Comparison of ENCODE assay signal across 22 cellular contexts in the genomic region with DNA sequence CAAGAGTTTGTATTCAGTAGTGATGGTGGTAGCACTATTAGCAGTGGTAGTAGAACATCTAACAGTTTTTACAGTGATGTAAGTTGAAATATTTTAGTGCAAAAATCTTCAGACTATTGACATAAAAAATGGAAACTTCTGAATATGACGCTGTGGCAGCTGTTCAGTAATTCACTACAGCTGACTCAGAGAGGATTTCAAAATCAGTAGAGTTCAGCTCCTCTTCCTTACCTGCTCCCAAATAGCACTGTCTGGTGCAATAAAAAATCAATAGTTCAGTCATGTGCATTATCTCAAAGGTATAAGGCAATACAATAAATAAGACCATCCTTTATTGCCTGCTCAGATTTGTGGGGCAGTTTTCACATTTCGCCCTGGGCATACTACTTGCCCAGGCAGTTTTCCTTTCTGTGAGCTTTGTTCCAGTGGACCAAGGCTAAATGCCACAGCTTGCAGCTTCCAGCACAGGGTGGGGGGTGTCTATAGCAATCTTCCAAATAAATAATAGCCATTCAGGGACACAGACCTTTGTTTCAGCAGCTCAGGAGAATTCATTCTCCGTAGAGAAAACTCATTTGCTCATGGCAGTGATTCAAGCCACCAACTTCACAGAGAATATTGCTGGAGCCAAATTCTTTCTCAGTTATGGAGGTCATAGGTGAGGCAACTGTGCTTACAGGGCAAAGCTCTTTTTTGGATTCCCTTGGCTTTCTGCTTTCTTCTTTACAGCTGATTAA. TPM values are rescaled to one million over a fixed set of nuclear protein-coding genes. Genes with fewer than 3 reads are reported as not detected.
DNase-seq lines count a peak whose midpoint lies in the region; ATAC-seq, FAIRE-seq and TF ChIP-seq lines count a peak whose summit lies in the region.
"Had no signal": no experiment of that assay in that cellular context is flagged by ENCODE, and none has a peak within 500 bp of the region (broad histone marks: within the 10 kb centered on the region; RNA-seq: fewer than 3 reads in every experiment).

No MANE protein-coding gene starts in this region.

- H3K27me3 Mint-ChIP-seq in activated T-cell treated with anti-CD3 and anti-CD28 coated beads, Interleukin-2, amount 50 U/mL, for 24 hours = peaks cover 4% of the 10 kb centered on the region
- H3K27me3 Mint-ChIP-seq: progenitor cell of endocrine pancreas had no signal

- H3K9me3 ChIP-seq in A549 (peaks cover 5% of the 10 kb centered on the region; the same call in 1 of the 3 replicates), right lobe of liver (no peaks in the 10 kb centered on the region), small intestine (ENCODE audit: control insufficient read depth, low read depth) (no peaks in the 10 kb centered on the region)
- H3K9me3 ChIP-seq: uterus had no signal

- 10% methylated on average over 3 of the region's 3 CpGs for WGBS in A549 (ENCODE audit: missing lambda C conversion rate)
- 45% methylated on average over 3 of the region's 3 CpGs for WGBS in right lobe of liver (ENCODE audit: insufficient coverage, low coverage, low lambda C conversion rate, missing lambda C conversion rate)
- WGBS in small intestine, 3 donors = 44 to 76% (median 54%) methylated on average over 3 of the region's 3 CpGs

- H3K4me2 ChIP-seq in A549 = peak overlapping the region; percentile 5; the same call in 1 of the 3 replicates

- H3K4me3 ChIP-seq in A549 (no peak overlapping the region), choroid plexus epithelial cell (ENCODE audit: low read depth, low read length) (no peak overlapping the region), right lobe of liver (no peak overlapping the region), small intestine (ENCODE audit: low read depth in 1 of 2, low read length in 2 of 2) (no peak overlapping the region)
- H3K4me3 ChIP-seq: uterus had no signal

- TF ChIP-seq RAD21 in A549 (conservative IDR thresholded peaks at IDR 0.05 in 1 of 2, IDR thresholded peaks at IDR 0.05 in 1 of 2) = no peak

- no peak for TF ChIP-seq EP300 in A549 (IDR thresholded peaks at IDR 0.05)

- no peak for TF ChIP-seq POLR2A in A549 (IDR thresholded peaks at IDR 0.05; ENCODE audit: low read length)
- TF ChIP-seq POLR2A in right lobe of liver (IDR thresholded peaks at IDR 0.05) = no peak

- FAIRE-seq in A549 (lab: Jason Lieb, UNC) = no peak
- no peak for FAIRE-seq in small intestine (lab: Jason Lieb, UNC)
- FAIRE-seq: D721Med, GM18507 had no signal

- DNase-seq in A549 (ENCODE audit: low read depth in 1 of 2, low spot score in 1 of 2) = no peak
- peak; percentile 42 for DNase-seq in M059J (ENCODE audit: low read depth)
- peak; percentile 51 for DNase-seq in choroid plexus epithelial cell (ENCODE audit: low read depth)
- DNase-seq in right lobe of liver = no peak
- DNase-seq in stimulated activated CD4-positive, alpha-beta T cell treated with anti-CD3 and anti-CD28 coated beads, Interleukin-2, amount 100 ng/mL, for 48 hours = no peak
- no peak for DNase-seq in small intestine
- no peak for DNase-seq in activated T-cell treated with anti-CD3 and anti-CD28 coated beads, Interleukin-2, amount 50 U/mL, for 24 hours
- DNase-seq: activated CD4-positive, alpha-beta T cell treated with anti-CD3 and anti-CD28 coated beads, Interleukin-2, amount 50 U/mL, for 1 hour; activated naive CD8-positive, alpha-beta T cell treated with anti-CD3 and anti-CD28 coated beads, Interleukin-2, amount 50 U/mL, for 24 hours; central memory CD4-positive, alpha-beta T cell; erythroblast; left colon; NCI-H1694; uterus had no signal

- no peaks in the 10 kb centered on the region for H3K36me3 Mint-ChIP-seq in activated T-cell treated with anti-CD3 and anti-CD28 coated beads, Interleukin-2, amount 50 U/mL, for 24 hours (ENCODE audit: low read depth)
- H3K36me3 Mint-ChIP-seq: natural killer cell treated with Interleukin-12 subunit alpha and Interleukin-12 subunit beta and Interleukin-15 and Interleukin-18, amount 100 ng/mL, for 72 hours had no signal

- H3K27me3 ChIP-seq in right lobe of liver (no peaks in the 10 kb centered on the region), small intestine (ENCODE audit: control insufficient read depth in 2 of 2, insufficient read depth in 2 of 2, low read length in 2 of 2) (no peaks in the 10 kb centered on the region)
- H3K27me3 ChIP-seq: uterus had no signal

- no peaks in the 10 kb centered on the region for H3K4me1 ChIP-seq in A549
- H3K4me1 ChIP-seq in right lobe of liver = peaks cover 0 to 12% (median 2%) of the 10 kb centered on the region in 4 donors
- no peaks in the 10 kb centered on the region for H3K4me1 ChIP-seq in small intestine (ENCODE audit: control insufficient read depth in 2 of 2, insufficient read depth in 1 of 2, low read depth in 1 of 2, low read length in 1 of 2)
- H3K4me1 ChIP-seq: uterus had no signal

- H3K4me1 Mint-ChIP-seq in activated T-cell treated with anti-CD3 and anti-CD28 coated beads, Interleukin-2, amount 50 U/mL, for 24 hours (ENCODE audit: low read depth) = no peaks in the 10 kb centered on the region
- H3K4me1 Mint-ChIP-seq: activated naive CD8-positive, alpha-beta T cell treated with anti-CD3 and anti-CD28 coated beads, Interleukin-2, amount 50 U/mL, for 24 hours had no signal

- no peak overlapping the region for H3K27ac Mint-ChIP-seq in activated T-cell treated with anti-CD3 and anti-CD28 coated beads, Interleukin-2, amount 50 U/mL, for 24 hours
- H3K27ac Mint-ChIP-seq: activated naive CD8-positive, alpha-beta T cell treated with anti-CD3 and anti-CD28 coated beads, Interleukin-2, amount 50 U/mL, for 24 hours; natural killer cell treated with Interleukin-12 subunit alpha and Interleukin-12 subunit beta and Interleukin-15 and Interleukin-18, amount 100 ng/mL, for 72 hours; progenitor cell of endocrine pancreas; T-helper 1 cell treated with Interleukin-12 subunit alpha and Interleukin-12 subunit beta and Interleukin-4 antibody, amounts not matched to agents 30 μg/mL and 1 μg/mL, for 36 hours had no signal

- intact Hi-C loops in right lobe of liver (cut with DNase I) = no loop called here

- POLR2A ChIA-PET in A549 (lab: Yijun Ruan, JAX) = interaction anchor here (0.9 kb wide), 1 partner anchor 34 kb away, joined by 3 read pairs; a partner anchor contains a TSS

- no peak overlapping the region for H3K4me3 Mint-ChIP-seq in activated T-cell treated with anti-CD3 and anti-CD28 coated beads, Interleukin-2, amount 50 U/mL, for 24 hours
- H3K4me3 Mint-ChIP-seq: activated naive CD8-positive, alpha-beta T cell treated with anti-CD3 and anti-CD28 coated beads, Interleukin-2, amount 50 U/mL, for 24 hours; natural killer cell treated with Interleukin-12 subunit alpha and Interleukin-12 subunit beta and Interleukin-15 and Interleukin-18, amount 100 ng/mL, for 72 hours; T-helper 1 cell treated with Interleukin-12 subunit alpha and Interleukin-12 subunit beta and Interleukin-4 antibody, amounts not matched to agents 30 μg/mL and 1 μg/mL, for 36 hours had no signal

- H3K27ac ChIP-seq in A549 = no peak overlapping the region
- H3K27ac ChIP-seq in right lobe of liver = peak overlapping the region in 1 of 3 donors; percentile 18
- no peak overlapping the region for H3K27ac ChIP-seq in small intestine (ENCODE audit: low read depth in 1 of 2, low read length in 1 of 2)
- H3K27ac ChIP-seq: C4-2B, uterus, VCaP had no signal

- no peaks in the 10 kb centered on the region for H3K36me3 ChIP-seq in right lobe of liver
- H3K36me3 ChIP-seq in small intestine (ENCODE audit: control insufficient read depth in 2 of 2, insufficient read depth in 2 of 2, low read length in 2 of 2) = no peaks in the 10 kb centered on the region
- H3K36me3 ChIP-seq: uterus had no signal

- H3K9me3 Mint-ChIP-seq in activated T-cell treated with anti-CD3 and anti-CD28 coated beads, Interleukin-2, amount 50 U/mL, for 24 hours = no peaks in the 10 kb centered on the region
- H3K9me3 Mint-ChIP-seq: activated naive CD8-positive, alpha-beta T cell treated with anti-CD3 and anti-CD28 coated beads, Interleukin-2, amount 50 U/mL, for 24 hours; natural killer cell treated with Interleukin-12 subunit alpha and Interleukin-12 subunit beta and Interleukin-15 and Interleukin-18, amount 100 ng/mL, for 72 hours; T-helper 1 cell treated with Interleukin-12 subunit alpha and Interleukin-12 subunit beta and Interleukin-4 antibody, amounts not matched to agents 30 μg/mL and 1 μg/mL, for 36 hours had no signal

- CTCF ChIA-PET in A549 (lab: Yijun Ruan, JAX) = interaction anchor here (1.8 to 2.7 kb wide), 4 partner anchors 9 to 34 kb away, joined by 5 to 16 read pairs (median 6); a partner anchor contains a TSS

- TF ChIP-seq CTCF in A549 (IDR thresholded peaks at IDR 0.05) (no peak), choroid plexus epithelial cell (conservative IDR thresholded peaks at IDR 0.05; ENCODE audit: low read depth, low read length) (no peak), right lobe of liver (IDR thresholded peaks at IDR 0.05) (no peak)

- ATAC-seq in A549 (no peak; a peak in 2 of 6 replicates), right lobe of liver (peak; percentile 89 to 97 (median 92)), GM21447 (IDR thresholded peaks at IDR 0.05; ENCODE audit: unreplicated experiment) (no peak)
- ATAC-seq: activated naive CD8-positive, alpha-beta T cell treated with anti-CD3 and anti-CD28 coated beads, Interleukin-2, amount 50 U/mL, for 24 hours; left colon; natural killer cell treated with Interleukin-12 subunit alpha and Interleukin-12 subunit beta and Interleukin-15 and Interleukin-18, amount 100 ng/mL, for 72 hours had no signal

TF ChIP-seq in A549, 52 proteins besides CTCF, POLR2A, EP300 and RAD21:
- no peak for TF ChIP-seq EHF (CRISPR knock-in tag; IDR thresholded peaks at IDR 0.05)
- no peak for TF ChIP-seq JUN (IDR thresholded peaks at IDR 0.05)
- TF ChIP-seq, protein P1, sequence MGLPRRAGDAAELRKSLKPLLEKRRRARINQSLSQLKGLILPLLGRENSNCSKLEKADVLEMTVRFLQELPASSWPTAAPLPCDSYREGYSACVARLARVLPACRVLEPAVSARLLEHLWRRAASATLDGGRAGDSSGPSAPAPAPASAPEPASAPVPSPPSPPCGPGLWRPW (IDR thresholded peaks at IDR 0.05) = no peak
- no peak for TF ChIP-seq HEYL (CRISPR knock-in tag; IDR thresholded peaks at IDR 0.05)
- no peak for TF ChIP-seq GATA3 (IDR thresholded peaks at IDR 0.05; ENCODE audit: borderline replicate concordance)
- no peak for TF ChIP-seq NR3C1 (IDR thresholded peaks at IDR 0.05)
- TF ChIP-seq CBX2 (IDR thresholded peaks at IDR 0.05; ENCODE audit: borderline replicate concordance, low read depth) = no peak
- TF ChIP-seq RFX5 (IDR thresholded peaks at IDR 0.05) = no peak
- TF ChIP-seq FOSB (CRISPR knock-in tag; IDR thresholded peaks at IDR 0.05) = no peak
TF ChIP-seq in A549: peak in this region for 0.

RNA-seq across cellular contexts. Expression of a gene that starts 33.9 kb away (rescaled TPM):
- polyA plus RNA-seq in A549 (2011; rRNA removed) (137 and 179 TPM in 2 replicates), A549 (2017; fragmentation: RNase III; extraction: RNeasy Plus Mini Kit Qiagen cat#74134 plus additional on column Dnase treatment) (90.1 to 91.7 TPM (median 90.5 TPM) in 3 replicates), small intestine (10 to 100 TPM; 32.7 to 53.5 (median 35.7) TPM)
- 98.1 and 112 TPM in 2 replicates for polyA plus RNA-seq in A549 (2012; cell fraction: cytosol; rRNA removed)
- polyA plus RNA-seq in A549 (2012; cell fraction: nucleus; rRNA removed) = 85.7 and 89.3 TPM in 2 replicates
- polyA minus RNA-seq in A549 (2011; rRNA and poly(A)+ RNA removed) = 98.7 and 108 TPM in 2 replicates
- 57.4 and 58.6 TPM in 2 replicates for total RNA-seq in M059J (2014; rRNA removed; shearing (Covaris generic))
- total RNA-seq in right lobe of liver = 10 to 100 TPM; 32.8 to 47.6 (median 37.6) TPM

Comparison
In these comparisons a context has a peak if more than half of its experiments do, and no peak if none do; other contexts are left out.
1. ATAC-seq: peak in right lobe of liver (4 of 4); none in A549 (0 of 2) and GM21447 (single experiment).
2. DNase-seq: peak in M059J (single experiment) and choroid plexus epithelial cell (single experiment); none in A549 (0 of 2), right lobe of liver (0 of 3), stimulated activated CD4-positive, alpha-beta T cell treated with anti-CD3 and anti-CD28 coated beads, Interleukin-2, amount 100 ng/mL, for 48 hours (0 of 2), small intestine (single experiment) and activated T-cell treated with anti-CD3 and anti-CD28 coated beads, Interleukin-2, amount 50 U/mL, for 24 hours (single experiment).